In the genomic region with DNA sequence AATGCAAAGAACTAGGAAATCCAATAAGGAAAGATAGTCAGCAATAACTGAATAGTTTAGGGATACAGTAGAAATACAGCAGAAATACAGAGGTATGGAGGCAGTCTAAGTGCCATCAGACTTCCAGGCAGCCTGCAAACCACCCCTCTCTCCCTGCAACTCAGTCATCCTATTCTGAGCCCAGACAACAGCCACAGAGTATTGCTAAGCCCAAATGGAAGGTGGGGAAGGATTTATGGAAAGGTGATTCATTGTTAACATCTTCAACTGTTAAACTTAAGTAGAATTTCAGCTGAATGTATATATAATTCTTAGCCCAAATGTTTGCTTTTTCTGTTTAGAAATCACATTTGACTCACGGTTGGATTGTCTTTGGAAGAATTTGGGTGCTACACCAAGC, we compare ENCODE assay signal across 25 cellular contexts.
"Had no signal": no experiment of that assay in that cellular context is flagged by ENCODE, and none has a peak within 500 bp of the region (broad histone marks: within the 10 kb centered on the region; RNA-seq: fewer than 3 reads in every experiment).

No MANE protein-coding gene starts in this region.

- DNase-seq: activated CD4-positive, alpha-beta T cell treated with anti-CD3 and anti-CD28 coated beads for 4 hours; activated CD4-positive, alpha-beta T cell treated with anti-CD3 and anti-CD28 coated beads, Interleukin-2, amount 50 U/mL, for 48 hours; activated CD4-positive, CD25-positive, alpha-beta regulatory T cell; activated naive CD4-positive, alpha-beta T cell treated with Interleukin-2 at 50 U/mL for 16 hours; activated naive CD8-positive, alpha-beta T cell treated with anti-CD3 and anti-CD28 coated beads, Interleukin-2, amount 10 ng/mL, durations not matched to agents 7 days and 5 days; activated T-cell treated with anti-CD3 and anti-CD28 coated beads, Interleukin-2, amount 50 U/mL, for 48 hours; amniotic stem cell; cerebellar nuclear complex; cortex of kidney; erythroblast; head of caudate nucleus; hypothalamus; left ventricle myocardium superior; mammary epithelial cell; midbrain; natural killer cell; pancreas; psoas muscle; stimulated activated CD4-positive, alpha-beta T cell treated with anti-CD3 and anti-CD28 coated beads, Interleukin-2, amount 100 ng/mL, for 24 hours; stimulated activated naive CD8-positive, alpha-beta T cell treated with anti-CD3 and anti-CD28 coated beads, Interleukin-15, amount 100 ng/mL, for 72 hours; tibial artery had no signal

- ATAC-seq: left ventricle myocardium superior; natural killer cell; pancreas; psoas muscle; stimulated activated effector memory CD8-positive, alpha-beta T cell treated with anti-CD3 and anti-CD28 coated beads, Interleukin-12 subunit alpha, Interleukin-12 subunit beta, amount 100 ng/mL, for 72 hours; stimulated activated naive CD8-positive, alpha-beta T cell treated with anti-CD3 and anti-CD28 coated beads, Interleukin-15, amount 100 ng/mL, for 72 hours had no signal

- H3K4me3 ChIP-seq: pancreas, psoas muscle, right atrium auricular region, skin epidermis, tibial artery had no signal

- H3K9me3 ChIP-seq: neutrophil, pancreas, psoas muscle, right atrium auricular region, tibial artery had no signal

- H3K27me3 ChIP-seq: neutrophil, pancreas, right atrium auricular region, tibial artery had no signal

- H3K36me3 ChIP-seq: neutrophil, pancreas, right atrium auricular region, tibial artery had no signal
